In genomic region chr15:92533298-92533697, GRCh38 we compare ENCODE assay signal across 25 cellular contexts.
"Had no signal": no experiment of that assay in that cellular context is flagged by ENCODE, and none has a peak within 500 bp of the region (broad histone marks: within the 10 kb centered on the region; RNA-seq: fewer than 3 reads in every experiment).

No MANE protein-coding gene starts in this region.

- H3K4me3 Mint-ChIP-seq: activated CD4-positive, alpha-beta memory T cell treated with anti-CD3 and anti-CD28 coated beads for 36 hours; activated CD4-positive, alpha-beta T cell treated with anti-CD3 and anti-CD28 coated beads for 36 hours; activated CD4-positive, alpha-beta T cell treated with anti-CD3 and anti-CD28 coated beads, Interleukin-2, amount 10 ng/mL, durations not matched to agents 24 days and 14 days; activated CD8-positive, alpha-beta memory T cell treated with anti-CD3 and anti-CD28 coated beads, Interleukin-2, amount 10 ng/mL, durations not matched to agents 7 days and 5 days; activated CD8-positive, alpha-beta T cell treated with anti-CD3 and anti-CD28 coated beads, Interleukin-2, amount 10 ng/mL, durations not matched to agents 7 days and 5 days; activated naive CD8-positive, alpha-beta T cell; activated T-cell treated with anti-CD3 and anti-CD28 coated beads, Interleukin-2, amount 50 U/mL, for 4 hours; activated T-helper 17 cell treated with anti-CD3 and anti-CD28 coated beads, Interleukin-2, amount 50 U/mL, for 72 hours; brain; endodermal cell had no signal

- DNase-seq: activated CD4-positive, alpha-beta memory T cell treated with anti-CD3 and anti-CD28 coated beads for 36 hours; activated CD4-positive, alpha-beta T cell treated with anti-CD3 and anti-CD28 coated beads for 36 hours; activated CD4-positive, alpha-beta T cell treated with anti-CD3 and anti-CD28 coated beads, Interleukin-2, amount 10 ng/mL, durations not matched to agents 24 days and 14 days; activated CD4-positive, CD25-positive, alpha-beta regulatory T cell; activated CD4-positive, CD25-positive, alpha-beta regulatory T cell treated with anti-CD3 and anti-CD28 coated beads, Interleukin-2, amount 50 U/mL, for 72 hours; activated CD8-positive, alpha-beta memory T cell treated with anti-CD3 and anti-CD28 coated beads, Interleukin-2, amount 10 ng/mL, durations not matched to agents 7 days and 5 days; activated CD8-positive, alpha-beta memory T cell treated with anti-CD3 and anti-CD28 coated beads, Interleukin-2, amount 50 U/mL, for 48 hours; activated CD8-positive, alpha-beta T cell treated with anti-CD3 and anti-CD28 coated beads, Interleukin-2, amount 10 ng/mL, durations not matched to agents 7 days and 5 days; activated effector memory CD4-positive, alpha-beta T cell treated with Interleukin-2 at 50 U/mL for 16 hours; activated gamma-delta T cell treated with Interleukin-2 at 50 U/mL for 16 hours; activated naive CD4-positive, alpha-beta T cell treated with anti-CD3 and anti-CD28 coated beads, Interleukin-2, amount 50 U/mL, for 16 hours; activated naive CD4-positive, alpha-beta T cell treated with Interleukin-2 at 50 U/mL for 16 hours; activated T-cell treated with anti-CD3 and anti-CD28 coated beads, Interleukin-2, amount 50 U/mL, for 4 hours; central memory CD4-positive, alpha-beta T cell; cerebellar nuclear complex; colonic mucosa; dorsolateral prefrontal cortex; effector memory CD4-positive, alpha-beta T cell; endodermal cell; erythroblast; foreskin keratinocyte had no signal

- H3K36me3 Mint-ChIP-seq: activated CD4-positive, alpha-beta memory T cell treated with anti-CD3 and anti-CD28 coated beads for 36 hours; activated CD8-positive, alpha-beta memory T cell treated with anti-CD3 and anti-CD28 coated beads, Interleukin-2, amount 10 ng/mL, durations not matched to agents 7 days and 5 days; activated naive CD8-positive, alpha-beta T cell; brain had no signal

- ATAC-seq: activated CD4-positive, alpha-beta T cell treated with anti-CD3 and anti-CD28 coated beads for 36 hours; activated CD8-positive, alpha-beta memory T cell treated with anti-CD3 and anti-CD28 coated beads, Interleukin-2, amount 10 ng/mL, durations not matched to agents 7 days and 5 days; activated CD8-positive, alpha-beta T cell treated with anti-CD3 and anti-CD28 coated beads, Interleukin-2, amount 10 ng/mL, durations not matched to agents 7 days and 5 days; activated T-cell treated with anti-CD3 and anti-CD28 coated beads, Interleukin-2, amount 50 U/mL, for 4 hours; activated T-helper 17 cell treated with anti-CD3 and anti-CD28 coated beads, Interleukin-2, amount 50 U/mL, for 72 hours; foreskin keratinocyte; gastroesophageal sphincter had no signal

- H3K4me1 Mint-ChIP-seq: activated CD4-positive, alpha-beta T cell treated with anti-CD3 and anti-CD28 coated beads for 36 hours; activated CD4-positive, alpha-beta T cell treated with anti-CD3 and anti-CD28 coated beads, Interleukin-2, amount 10 ng/mL, durations not matched to agents 24 days and 14 days; activated T-helper 17 cell treated with anti-CD3 and anti-CD28 coated beads, Interleukin-2, amount 50 U/mL, for 72 hours; endodermal cell had no signal

- H3K27ac Mint-ChIP-seq: activated CD4-positive, alpha-beta memory T cell treated with anti-CD3 and anti-CD28 coated beads for 36 hours; activated CD4-positive, alpha-beta T cell treated with anti-CD3 and anti-CD28 coated beads for 36 hours; activated CD4-positive, alpha-beta T cell treated with anti-CD3 and anti-CD28 coated beads, Interleukin-2, amount 10 ng/mL, durations not matched to agents 24 days and 14 days; activated CD8-positive, alpha-beta memory T cell treated with anti-CD3 and anti-CD28 coated beads, Interleukin-2, amount 10 ng/mL, durations not matched to agents 7 days and 5 days; activated CD8-positive, alpha-beta T cell treated with anti-CD3 and anti-CD28 coated beads, Interleukin-2, amount 10 ng/mL, durations not matched to agents 7 days and 5 days; activated naive CD8-positive, alpha-beta T cell; activated T-helper 17 cell treated with anti-CD3 and anti-CD28 coated beads, Interleukin-2, amount 50 U/mL, for 72 hours; brain; endodermal cell had no signal
